In genomic region chr20:40941023-40941655, GRCh38 we compare ENCODE assay signal across 21 cellular contexts.
DNase-seq lines count a peak whose midpoint lies in the region; ATAC-seq and TF ChIP-seq lines count a peak whose summit lies in the region.
"Had no signal": no experiment of that assay in that cellular context is flagged by ENCODE, and none has a peak within 500 bp of the region (broad histone marks: within the 10 kb centered on the region; RNA-seq: fewer than 3 reads in every experiment).

No MANE protein-coding gene starts in this region.

- H3F3A ChIP-seq in OCI-LY1 (ENCODE audit: insufficient read depth, low read length): peaks cover 14% of the 10 kb centered on the region

- H3K36me3 ChIP-seq in OCI-LY1 (ENCODE audit: insufficient read depth, low read length): no peaks in the 10 kb centered on the region
- H3K36me3 ChIP-seq: breast epithelium, SJCRH30 had no signal

- H3K4me1 Mint-ChIP-seq in stimulated activated naive B cell treated with anti-CD40 and anti-IgM and Interleukin-4, amounts not matched to agents 10 μg/mL and 1 μg/mL and 100 μg/mL, for 72 hours: peaks cover 21% of the 10 kb centered on the region in 2 donors

- H3K27me3 ChIP-seq in OCI-LY1 (ENCODE audit: insufficient read depth, low read length): no peaks in the 10 kb centered on the region
- H3K27me3 ChIP-seq: breast epithelium had no signal

- H3K9me2 ChIP-seq in OCI-LY1 (ENCODE audit: low read depth, low read length): no peaks in the 10 kb centered on the region

- TF ChIP-seq CTCF in OCI-LY1 (IDR thresholded peaks at IDR 0.05; ENCODE audit: low read length): no peak

- H2AFZ ChIP-seq in OCI-LY1 (ENCODE audit: low read length): no peak overlapping the region

- no peaks in the 10 kb centered on the region for H4K20me1 ChIP-seq in OCI-LY1 (ENCODE audit: insufficient read depth, low read length)

- peaks cover 6 to 12% of the 10 kb centered on the region in 2 donors for H3K27me3 Mint-ChIP-seq in stimulated activated naive B cell treated with anti-CD40 and anti-IgM and Interleukin-4, amounts not matched to agents 10 μg/mL and 1 μg/mL and 100 μg/mL, for 72 hours

- H3K4me1 ChIP-seq in OCI-LY1 (ENCODE audit: insufficient read depth, low read length, severe bottlenecking): peaks cover 80% of the 10 kb centered on the region
- H3K4me1 ChIP-seq: breast epithelium, SJCRH30 had no signal

- no peak overlapping the region for H3K4me3 Mint-ChIP-seq in stimulated activated naive B cell treated with anti-CD40 and anti-IgM and Interleukin-4, amounts not matched to agents 10 μg/mL and 1 μg/mL and 100 μg/mL, for 72 hours
- H3K4me3 Mint-ChIP-seq: activated naive CD8-positive, alpha-beta T cell treated with anti-CD3 and anti-CD28 coated beads, Interleukin-2, amount 50 U/mL, for 24 hours; dendritic cell treated with granulocyte-macrophage colony-stimulating factor and Interleukin-4, amounts not matched to agents 40 ng/mL and 50 ng/mL, for 4 days; mesothelial cell of epicardium; neural crest cell; T-helper 2 cell treated with Interferon-gamma antibody and Interleukin-4, amounts not matched to agents 5 μg/mL and 100 μg/mL, for 36 hours had no signal

- peak overlapping the region; percentile 100 for H3K27ac ChIP-seq in OCI-LY1 (ENCODE audit: low read depth, low read length, poor library complexity, severe bottlenecking)
- H3K27ac ChIP-seq: breast epithelium, C4-2B, SJCRH30 had no signal

- no peaks in the 10 kb centered on the region for H3K9me3 ChIP-seq in OCI-LY1 (ENCODE audit: low read length)
- H3K9me3 ChIP-seq: breast epithelium, SJCRH30 had no signal

- DNase-seq in NCI-H1105 treated with DMSO at 0.1 percent for 48 hours (lab: John Stamatoyannopoulos, UW) (peak; percentile 6), NCI-H1105 (lab: John Stamatoyannopoulos, UW) (no peak), NCI-H2227 (lab: John Stamatoyannopoulos, UW; ENCODE audit: unreplicated experiment) (no peak), hippocampal formation (lab: John Stamatoyannopoulos, UW) (no peak)
- no peak for DNase-seq in stimulated activated naive B cell treated with anti-CD40 and anti-IgM and Interleukin-4, amounts not matched to agents 10 μg/mL and 1 μg/mL and 100 μg/mL, for 72 hours
- DNase-seq: 8988T; activated CD4-positive, CD25-positive, alpha-beta regulatory T cell; activated naive CD8-positive, alpha-beta T cell treated with anti-CD3 and anti-CD28 coated beads, Interleukin-2, amount 50 U/mL, for 24 hours; NCI-H187; NCI-H345; SJCRH30; stimulated activated CD8-positive, alpha-beta memory T cell treated with anti-CD3 and anti-CD28 coated beads, Interleukin-4, amount 100 ng/mL, for 48 hours had no signal

- peak overlapping the region; percentile 45 for H3K4me2 ChIP-seq in OCI-LY1 (ENCODE audit: low read length)

- peak overlapping the region; percentile 65 for H3K9ac ChIP-seq in OCI-LY1 (ENCODE audit: low read length)

- peaks cover 0 to 1% of the 10 kb centered on the region in 2 donors for H3K9me3 Mint-ChIP-seq in stimulated activated naive B cell treated with anti-CD40 and anti-IgM and Interleukin-4, amounts not matched to agents 10 μg/mL and 1 μg/mL and 100 μg/mL, for 72 hours
- H3K9me3 Mint-ChIP-seq: activated naive CD8-positive, alpha-beta T cell treated with anti-CD3 and anti-CD28 coated beads, Interleukin-2, amount 50 U/mL, for 24 hours; dendritic cell treated with granulocyte-macrophage colony-stimulating factor and Interleukin-4, amounts not matched to agents 40 ng/mL and 50 ng/mL, for 4 days; mesothelial cell of epicardium; T-helper 2 cell treated with Interferon-gamma antibody and Interleukin-4, amounts not matched to agents 5 μg/mL and 100 μg/mL, for 36 hours had no signal

- ATAC-seq in HG02852 (IDR thresholded peaks at IDR 0.05; ENCODE audit: unreplicated experiment) (peak; percentile 61), GM19395 (IDR thresholded peaks at IDR 0.05; ENCODE audit: unreplicated experiment) (no peak)
- peak; percentile 36 to 41 for ATAC-seq in stimulated activated naive B cell treated with anti-CD40 and anti-IgM and Interleukin-4, amounts not matched to agents 10 μg/mL and 1 μg/mL and 100 μg/mL, for 72 hours (replicated peaks)
- ATAC-seq: activated naive CD8-positive, alpha-beta T cell treated with anti-CD3 and anti-CD28 coated beads, Interleukin-2, amount 50 U/mL, for 24 hours had no signal

- H3K4me3 ChIP-seq in OCI-LY1 (ENCODE audit: low read depth, low read length, poor library complexity, severe bottlenecking): peak overlapping the region; percentile 8
- H3K4me3 ChIP-seq: breast epithelium, SJCRH30 had no signal

- H3K27ac Mint-ChIP-seq in stimulated activated naive B cell treated with anti-CD40 and anti-IgM and Interleukin-4, amounts not matched to agents 10 μg/mL and 1 μg/mL and 100 μg/mL, for 72 hours: peak overlapping the region; percentile 16
- H3K27ac Mint-ChIP-seq: activated naive CD8-positive, alpha-beta T cell treated with anti-CD3 and anti-CD28 coated beads, Interleukin-2, amount 50 U/mL, for 24 hours; dendritic cell treated with granulocyte-macrophage colony-stimulating factor and Interleukin-4, amounts not matched to agents 40 ng/mL and 50 ng/mL, for 4 days; mesothelial cell of epicardium; T-helper 2 cell treated with Interferon-gamma antibody and Interleukin-4, amounts not matched to agents 5 μg/mL and 100 μg/mL, for 36 hours had no signal

- no peaks in the 10 kb centered on the region for H3K79me2 ChIP-seq in OCI-LY1 (ENCODE audit: insufficient read depth, low read length)

- H3K36me3 Mint-ChIP-seq in stimulated activated naive B cell treated with anti-CD40 and anti-IgM and Interleukin-4, amounts not matched to agents 10 μg/mL and 1 μg/mL and 100 μg/mL, for 72 hours: no peaks in the 10 kb centered on the region
- H3K36me3 Mint-ChIP-seq: mesothelial cell of epicardium had no signal
